Comparison of ENCODE assay signal across 1 cellular context in the genomic region with DNA sequence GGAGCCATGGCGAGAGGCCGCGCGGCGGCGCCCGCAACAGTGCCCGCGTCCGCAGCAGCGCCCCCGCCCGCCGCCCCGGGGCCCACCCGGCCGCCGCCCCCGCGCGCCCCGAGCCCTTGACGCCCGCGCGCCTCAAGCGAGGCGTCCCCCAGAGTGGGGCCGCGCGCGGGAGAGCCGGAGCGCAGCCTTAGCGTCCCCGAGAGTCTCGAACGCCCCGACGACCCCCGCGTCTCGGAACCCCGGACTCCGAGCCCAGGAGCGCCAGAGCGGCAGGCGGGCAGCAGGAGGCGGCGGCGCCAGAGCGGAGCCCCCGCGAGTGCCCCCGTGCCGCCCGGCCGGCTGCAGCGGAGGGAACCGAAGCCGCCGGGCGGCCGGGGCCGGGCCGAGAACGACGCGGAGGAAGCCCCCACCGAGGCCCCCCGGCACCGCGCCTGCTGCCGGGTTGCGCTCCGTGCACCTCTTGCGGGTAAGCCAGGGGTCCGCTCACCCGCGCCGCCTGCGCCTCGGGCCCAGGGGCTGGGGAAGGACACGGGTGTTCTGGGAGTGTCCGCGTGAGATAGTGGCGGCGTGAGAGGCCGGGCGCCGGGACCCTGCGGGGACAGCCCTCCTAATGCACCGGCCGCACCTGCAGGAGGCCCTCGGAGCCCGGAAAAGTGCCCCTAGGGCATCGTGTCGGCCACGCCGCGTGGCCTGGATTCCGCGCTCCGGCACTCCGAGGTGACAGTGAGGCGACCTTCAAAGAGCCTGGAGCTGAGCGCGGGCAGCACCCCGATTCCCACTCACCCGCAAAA.
TF ChIP-seq lines count a peak whose summit lies in the region.

No MANE protein-coding gene starts in this region.

TF ChIP-seq in K562, 482 proteins besides CTCF, POLR2A, EP300 and RAD21 (continued from another document and continues in another):
- TF ChIP-seq, protein P1, sequence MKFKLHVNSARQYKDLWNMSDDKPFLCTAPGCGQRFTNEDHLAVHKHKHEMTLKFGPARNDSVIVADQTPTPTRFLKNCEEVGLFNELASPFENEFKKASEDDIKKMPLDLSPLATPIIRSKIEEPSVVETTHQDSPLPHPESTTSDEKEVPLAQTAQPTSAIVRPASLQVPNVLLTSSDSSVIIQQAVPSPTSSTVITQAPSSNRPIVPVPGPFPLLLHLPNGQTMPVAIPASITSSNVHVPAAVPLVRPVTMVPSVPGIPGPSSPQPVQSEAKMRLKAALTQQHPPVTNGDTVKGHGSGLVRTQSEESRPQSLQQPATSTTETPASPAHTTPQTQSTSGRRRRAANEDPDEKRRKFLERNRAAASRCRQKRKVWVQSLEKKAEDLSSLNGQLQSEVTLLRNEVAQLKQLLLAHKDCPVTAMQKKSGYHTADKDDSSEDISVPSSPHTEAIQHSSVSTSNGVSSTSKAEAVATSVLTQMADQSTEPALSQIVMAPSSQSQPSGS (CRISPR knock-in tag; IDR thresholded peaks at IDR 0.05): peak; percentile 63; the same call in 1 of the 2 replicates
- TF ChIP-seq PRMT5 (CRISPR knock-in tag; IDR thresholded peaks at IDR 0.05) (0 out of 2 replicates have a peak, but pooled peaks have one; percentile 61), ETV1 (tag; conservative IDR thresholded peaks at IDR 0.05; ENCODE audit: low read depth) (no peak), SIRT6 (IDR thresholded peaks at IDR 0.05; ENCODE audit: low read depth, low read length) (no peak), TRIM28 (IDR thresholded peaks at IDR 0.05) (no peak), MAZ (CRISPR knock-in tag; conservative IDR thresholded peaks at IDR 0.05 in 1 of 2, IDR thresholded peaks at IDR 0.05 in 1 of 2) (peak; percentile 14 to 73; a peak in 3 of 4 replicates), TAF15 (IDR thresholded peaks at IDR 0.05; ENCODE audit: low read depth, low read length) (no peak), CHCHD3 (CRISPR knock-in tag; IDR thresholded peaks at IDR 0.05) (no peak), PCBP1 (IDR thresholded peaks at IDR 0.05; ENCODE audit: low read depth, low read length, poor library complexity, severe bottlenecking) (peak; percentile 54), TCF3 (CRISPR knock-in tag; IDR thresholded peaks at IDR 0.05) (0 out of 2 replicates have a peak, but pooled peaks have one; percentile 15), TBP (optimal IDR thresholded peaks at IDR 0.05; ENCODE audit: low read depth, low read length) (peak; percentile 72), SAFB (IDR thresholded peaks at IDR 0.05; ENCODE audit: borderline replicate concordance, low read depth, low read length) (peak; percentile 82), NR1H2 (CRISPR knock-in tag; IDR thresholded peaks at IDR 0.05) (no peak; the same call in 1 of the 2 replicates), ZFP30 (CRISPR knock-in tag; IDR thresholded peaks at IDR 0.05; ENCODE audit: borderline replicate concordance) (no peak), SREBF2 (CRISPR knock-in tag; IDR thresholded peaks at IDR 0.05) (no peak), CBX2 (IDR thresholded peaks at IDR 0.05; ENCODE audit: insufficient read depth, low read length, poor library complexity, severe bottlenecking) (no peak), ZBTB7A (IDR thresholded peaks at IDR 0.05; ENCODE audit: borderline replicate concordance, control insufficient read depth, low read depth, low read length) (peak; percentile 82; the same call in 1 of the 2 replicates), POLR2G (IDR thresholded peaks at IDR 0.05; ENCODE audit: low read depth, low read length) (peak; percentile 79), NRF1 (conservative IDR thresholded peaks at IDR 0.05 in 1 of 2, IDR thresholded peaks at IDR 0.05 in 1 of 2) (0 out of 4 replicates have a peak, but pooled peaks of 1 of the 2 experiments have one; percentile 12), EGR1 (conservative IDR thresholded peaks at IDR 0.05) (0 out of 2 replicates have a peak, but pooled peaks have one; percentile 16), ZNF551 (CRISPR knock-in tag; IDR thresholded peaks at IDR 0.05) (no peak), SRSF3 (IDR thresholded peaks at IDR 0.05; ENCODE audit: insufficient read depth, low read length) (0 out of 2 replicates have a peak, but pooled peaks have one; percentile 55), BDP1 (IDR thresholded peaks at IDR 0.05; ENCODE audit: insufficient read depth, insufficient read length) (no peak), HDAC3 (IDR thresholded peaks at IDR 0.05; ENCODE audit: borderline replicate concordance, partially characterized antibody) (no peak), NFXL1 (CRISPR knock-in tag; IDR thresholded peaks at IDR 0.05) (no peak), TARDBP (IDR thresholded peaks at IDR 0.05) (no peak), CCNT2 (IDR thresholded peaks at IDR 0.05; ENCODE audit: borderline replicate concordance, extremely low read depth, insufficient read length, low read depth, low read length) (peak; percentile 73), RHOXF2B (CRISPR knock-in tag; conservative IDR thresholded peaks at IDR 0.05) (no peak), CXXC5 (CRISPR knock-in tag; IDR thresholded peaks at IDR 0.05) (peak; percentile 21), CREB1 (IDR thresholded peaks at IDR 0.05) (no peak), CREB1 (CRISPR knock-in tag; IDR thresholded peaks at IDR 0.05) (peak; percentile 40; the same call in 1 of the 2 replicates), ZNF778 (CRISPR knock-in tag; IDR thresholded peaks at IDR 0.05) (no peak)
- TF ChIP-seq, protein P2, sequence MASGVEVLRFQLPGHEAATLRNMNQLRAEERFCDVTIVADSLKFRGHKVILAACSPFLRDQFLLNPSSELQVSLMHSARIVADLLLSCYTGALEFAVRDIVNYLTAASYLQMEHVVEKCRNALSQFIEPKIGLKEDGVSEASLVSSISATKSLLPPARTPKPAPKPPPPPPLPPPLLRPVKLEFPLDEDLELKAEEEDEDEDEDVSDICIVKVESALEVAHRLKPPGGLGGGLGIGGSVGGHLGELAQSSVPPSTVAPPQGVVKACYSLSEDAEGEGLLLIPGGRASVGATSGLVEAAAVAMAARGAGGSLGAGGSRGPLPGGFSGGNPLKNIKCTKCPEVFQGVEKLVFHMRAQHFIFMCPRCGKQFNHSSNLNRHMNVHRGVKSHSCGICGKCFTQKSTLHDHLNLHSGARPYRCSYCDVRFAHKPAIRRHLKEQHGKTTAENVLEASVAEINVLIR (CRISPR knock-in tag; IDR thresholded peaks at IDR 0.05): no peak
- TF ChIP-seq, protein P3, sequence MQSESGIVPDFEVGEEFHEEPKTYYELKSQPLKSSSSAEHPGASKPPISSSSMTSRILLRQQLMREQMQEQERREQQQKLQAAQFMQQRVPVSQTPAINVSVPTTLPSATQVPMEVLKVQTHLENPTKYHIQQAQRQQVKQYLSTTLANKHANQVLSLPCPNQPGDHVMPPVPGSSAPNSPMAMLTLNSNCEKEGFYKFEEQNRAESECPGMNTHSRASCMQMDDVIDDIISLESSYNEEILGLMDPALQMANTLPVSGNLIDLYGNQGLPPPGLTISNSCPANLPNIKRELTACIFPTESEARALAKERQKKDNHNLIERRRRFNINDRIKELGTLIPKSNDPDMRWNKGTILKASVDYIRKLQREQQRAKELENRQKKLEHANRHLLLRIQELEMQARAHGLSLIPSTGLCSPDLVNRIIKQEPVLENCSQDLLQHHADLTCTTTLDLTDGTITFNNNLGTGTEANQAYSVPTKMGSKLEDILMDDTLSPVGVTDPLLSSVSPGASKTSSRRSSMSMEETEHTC (IDR thresholded peaks at IDR 0.05): no peak
- TF ChIP-seq, protein P4, sequence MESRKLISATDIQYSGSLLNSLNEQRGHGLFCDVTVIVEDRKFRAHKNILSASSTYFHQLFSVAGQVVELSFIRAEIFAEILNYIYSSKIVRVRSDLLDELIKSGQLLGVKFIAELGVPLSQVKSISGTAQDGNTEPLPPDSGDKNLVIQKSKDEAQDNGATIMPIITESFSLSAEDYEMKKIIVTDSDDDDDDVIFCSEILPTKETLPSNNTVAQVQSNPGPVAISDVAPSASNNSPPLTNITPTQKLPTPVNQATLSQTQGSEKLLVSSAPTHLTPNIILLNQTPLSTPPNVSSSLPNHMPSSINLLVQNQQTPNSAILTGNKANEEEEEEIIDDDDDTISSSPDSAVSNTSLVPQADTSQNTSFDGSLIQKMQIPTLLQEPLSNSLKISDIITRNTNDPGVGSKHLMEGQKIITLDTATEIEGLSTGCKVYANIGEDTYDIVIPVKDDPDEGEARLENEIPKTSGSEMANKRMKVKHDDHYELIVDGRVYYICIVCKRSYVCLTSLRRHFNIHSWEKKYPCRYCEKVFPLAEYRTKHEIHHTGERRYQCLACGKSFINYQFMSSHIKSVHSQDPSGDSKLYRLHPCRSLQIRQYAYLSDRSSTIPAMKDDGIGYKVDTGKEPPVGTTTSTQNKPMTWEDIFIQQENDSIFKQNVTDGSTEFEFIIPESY (CRISPR knock-in tag; IDR thresholded peaks at IDR 0.05): 0 out of 2 replicates have a peak, but pooled peaks have one; percentile 8
- TF ChIP-seq, protein P5, sequence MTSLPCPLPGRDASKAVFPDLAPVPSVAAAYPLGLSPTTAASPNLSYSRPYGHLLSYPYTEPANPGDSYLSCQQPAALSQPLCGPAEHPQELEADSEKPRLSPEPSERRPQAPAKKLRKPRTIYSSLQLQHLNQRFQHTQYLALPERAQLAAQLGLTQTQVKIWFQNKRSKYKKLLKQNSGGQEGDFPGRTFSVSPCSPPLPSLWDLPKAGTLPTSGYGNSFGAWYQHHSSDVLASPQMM (CRISPR knock-in tag; IDR thresholded peaks at IDR 0.05): no peak
- TF ChIP-seq, protein P6, sequence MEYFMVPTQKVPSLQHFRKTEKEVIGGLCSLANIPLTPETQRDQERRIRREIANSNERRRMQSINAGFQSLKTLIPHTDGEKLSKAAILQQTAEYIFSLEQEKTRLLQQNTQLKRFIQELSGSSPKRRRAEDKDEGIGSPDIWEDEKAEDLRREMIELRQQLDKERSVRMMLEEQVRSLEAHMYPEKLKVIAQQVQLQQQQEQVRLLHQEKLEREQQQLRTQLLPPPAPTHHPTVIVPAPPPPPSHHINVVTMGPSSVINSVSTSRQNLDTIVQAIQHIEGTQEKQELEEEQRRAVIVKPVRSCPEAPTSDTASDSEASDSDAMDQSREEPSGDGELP (CRISPR knock-in tag; IDR thresholded peaks at IDR 0.05; ENCODE audit: borderline replicate concordance): peak; percentile 46; the same call in 1 of the 2 replicates
- TF ChIP-seq, protein P7, sequence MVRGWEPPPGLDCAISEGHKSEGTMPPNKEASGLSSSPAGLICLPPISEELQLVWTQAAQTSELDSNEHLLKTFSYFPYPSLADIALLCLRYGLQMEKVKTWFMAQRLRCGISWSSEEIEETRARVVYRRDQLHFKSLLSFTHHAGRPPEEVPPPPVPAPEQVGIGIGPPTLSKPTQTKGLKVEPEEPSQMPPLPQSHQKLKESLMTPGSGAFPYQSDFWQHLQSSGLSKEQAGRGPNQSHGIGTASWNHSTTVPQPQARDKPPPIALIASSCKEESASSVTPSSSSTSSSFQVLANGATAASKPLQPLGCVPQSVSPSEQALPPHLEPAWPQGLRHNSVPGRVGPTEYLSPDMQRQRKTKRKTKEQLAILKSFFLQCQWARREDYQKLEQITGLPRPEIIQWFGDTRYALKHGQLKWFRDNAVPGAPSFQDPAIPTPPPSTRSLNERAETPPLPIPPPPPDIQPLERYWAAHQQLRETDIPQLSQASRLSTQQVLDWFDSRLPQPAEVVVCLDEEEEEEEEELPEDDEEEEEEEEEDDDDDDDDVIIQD (CRISPR knock-in tag; IDR thresholded peaks at IDR 0.05): no peak
- TF ChIP-seq, protein P8, sequence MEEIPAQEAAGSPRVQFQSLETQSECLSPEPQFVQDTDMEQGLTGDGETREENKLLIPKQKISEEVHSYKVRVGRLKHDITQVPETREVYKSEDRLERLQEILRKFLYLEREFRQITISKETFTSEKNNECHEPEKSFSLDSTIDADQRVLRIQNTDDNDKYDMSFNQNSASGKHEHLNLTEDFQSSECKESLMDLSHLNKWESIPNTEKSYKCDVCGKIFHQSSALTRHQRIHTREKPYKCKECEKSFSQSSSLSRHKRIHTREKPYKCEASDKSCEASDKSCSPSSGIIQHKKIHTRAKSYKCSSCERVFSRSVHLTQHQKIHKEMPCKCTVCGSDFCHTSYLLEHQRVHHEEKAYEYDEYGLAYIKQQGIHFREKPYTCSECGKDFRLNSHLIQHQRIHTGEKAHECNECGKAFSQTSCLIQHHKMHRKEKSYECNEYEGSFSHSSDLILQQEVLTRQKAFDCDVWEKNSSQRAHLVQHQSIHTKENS (CRISPR knock-in tag; IDR thresholded peaks at IDR 0.05): no peak
- TF ChIP-seq, protein P9, sequence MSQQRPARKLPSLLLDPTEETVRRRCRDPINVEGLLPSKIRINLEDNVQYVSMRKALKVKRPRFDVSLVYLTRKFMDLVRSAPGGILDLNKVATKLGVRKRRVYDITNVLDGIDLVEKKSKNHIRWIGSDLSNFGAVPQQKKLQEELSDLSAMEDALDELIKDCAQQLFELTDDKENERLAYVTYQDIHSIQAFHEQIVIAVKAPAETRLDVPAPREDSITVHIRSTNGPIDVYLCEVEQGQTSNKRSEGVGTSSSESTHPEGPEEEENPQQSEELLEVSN (IDR thresholded peaks at IDR 0.05; ENCODE audit: borderline replicate concordance in 1 of 2, extremely low read depth in 1 of 2, insufficient read depth in 1 of 2, insufficient read length in 1 of 2, low read depth in 1 of 2, low read length in 1 of 2, poor library complexity in 1 of 2, severe bottlenecking in 1 of 2): peak; percentile 83 to 92
- TF ChIP-seq, protein P10, sequence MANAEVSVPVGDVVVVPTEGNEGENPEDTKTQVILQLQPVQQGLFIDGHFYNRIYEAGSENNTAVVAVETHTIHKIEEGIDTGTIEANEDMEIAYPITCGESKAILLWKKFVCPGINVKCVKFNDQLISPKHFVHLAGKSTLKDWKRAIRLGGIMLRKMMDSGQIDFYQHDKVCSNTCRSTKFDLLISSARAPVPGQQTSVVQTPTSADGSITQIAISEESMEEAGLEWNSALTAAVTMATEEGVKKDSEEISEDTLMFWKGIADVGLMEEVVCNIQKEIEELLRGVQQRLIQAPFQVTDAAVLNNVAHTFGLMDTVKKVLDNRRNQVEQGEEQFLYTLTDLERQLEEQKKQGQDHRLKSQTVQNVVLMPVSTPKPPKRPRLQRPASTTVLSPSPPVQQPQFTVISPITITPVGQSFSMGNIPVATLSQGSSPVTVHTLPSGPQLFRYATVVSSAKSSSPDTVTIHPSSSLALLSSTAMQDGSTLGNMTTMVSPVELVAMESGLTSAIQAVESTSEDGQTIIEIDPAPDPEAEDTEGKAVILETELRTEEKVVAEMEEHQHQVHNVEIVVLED (CRISPR knock-in tag; IDR thresholded peaks at IDR 0.05): no peak
- TF ChIP-seq, protein P11, sequence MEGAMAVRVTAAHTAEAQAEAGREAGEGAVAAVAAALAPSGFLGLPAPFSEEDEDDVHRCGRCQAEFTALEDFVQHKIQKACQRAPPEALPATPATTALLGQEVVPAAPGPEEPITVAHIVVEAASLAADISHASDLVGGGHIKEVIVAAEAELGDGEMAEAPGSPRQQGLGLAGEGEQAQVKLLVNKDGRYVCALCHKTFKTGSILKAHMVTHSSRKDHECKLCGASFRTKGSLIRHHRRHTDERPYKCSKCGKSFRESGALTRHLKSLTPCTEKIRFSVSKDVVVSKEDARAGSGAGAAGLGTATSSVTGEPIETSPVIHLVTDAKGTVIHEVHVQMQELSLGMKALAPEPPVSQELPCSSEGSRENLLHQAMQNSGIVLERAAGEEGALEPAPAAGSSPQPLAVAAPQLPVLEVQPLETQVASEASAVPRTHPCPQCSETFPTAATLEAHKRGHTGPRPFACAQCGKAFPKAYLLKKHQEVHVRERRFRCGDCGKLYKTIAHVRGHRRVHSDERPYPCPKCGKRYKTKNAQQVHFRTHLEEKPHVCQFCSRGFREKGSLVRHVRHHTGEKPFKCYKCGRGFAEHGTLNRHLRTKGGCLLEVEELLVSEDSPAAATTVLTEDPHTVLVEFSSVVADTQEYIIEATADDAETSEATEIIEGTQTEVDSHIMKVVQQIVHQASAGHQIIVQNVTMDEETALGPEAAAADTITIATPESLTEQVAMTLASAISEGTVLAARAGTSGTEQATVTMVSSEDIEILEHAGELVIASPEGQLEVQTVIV (CRISPR knock-in tag; IDR thresholded peaks at IDR 0.05; ENCODE audit: borderline replicate concordance): no peak
